In genomic region chr3:194150252-194150934, GRCh38 we compare ENCODE assay signal across 1 cellular context.
TF ChIP-seq lines count a peak whose summit lies in the region.

No MANE protein-coding gene starts in this region.

TF ChIP-seq in liver, 16 proteins besides CTCF, POLR2A, EP300 and RAD21 (continued from another document):
- TF ChIP-seq REST (IDR thresholded peaks at IDR 0.05) (peak; percentile 52), TAF1 (conservative IDR thresholded peaks at IDR 0.05) (peak; percentile 31), HNF4G (IDR thresholded peaks at IDR 0.05) (peak; percentile 60), HNF4A (conservative IDR thresholded peaks at IDR 0.05) (peak; percentile 84 to 85)
